19 cellular contexts compared by ENCODE assay signal in genomic region chr20:34093895-34094294, GRCh38. TPM values are rescaled to one million over a fixed set of nuclear protein-coding genes. Genes with fewer than 3 reads are reported as not detected.
DNase-seq lines count a peak whose midpoint lies in the region; TF ChIP-seq lines count a peak whose summit lies in the region.
"Had no signal": no experiment of that assay in that cellular context is flagged by ENCODE, and none has a peak within 500 bp of the region (broad histone marks: within the 10 kb centered on the region; RNA-seq: fewer than 3 reads in every experiment).

No MANE protein-coding gene starts in this region.

- H3K27me3 Mint-ChIP-seq in activated naive CD4-positive, alpha-beta T cell treated with anti-CD3 and anti-CD28 coated beads for 36 hours (ENCODE audit: low read depth) = no peaks in the 10 kb centered on the region
- H3K27me3 Mint-ChIP-seq in CD8-positive, alpha-beta memory T cell = no peaks in the 10 kb centered on the region
- peaks cover 0 to 2% (median 0%) of the 10 kb centered on the region in 3 donors for H3K27me3 Mint-ChIP-seq in immature natural killer cell (ENCODE audit: low read depth in 3 of 3)

- no peak overlapping the region for H3K4me3 Mint-ChIP-seq in activated naive CD4-positive, alpha-beta T cell treated with anti-CD3 and anti-CD28 coated beads for 36 hours
- no peak overlapping the region for H3K4me3 Mint-ChIP-seq in CD8-positive, alpha-beta memory T cell
- no peak overlapping the region for H3K4me3 Mint-ChIP-seq in immature natural killer cell
- H3K4me3 Mint-ChIP-seq: CD14-positive monocyte, GM23338 had no signal

- H3K27me3 ChIP-seq in CD8-positive, alpha-beta memory T cell (ENCODE audit: insufficient read depth, low read length, poor library complexity, severe bottlenecking) = no peaks in the 10 kb centered on the region
- H3K27me3 ChIP-seq in vagina = no peaks in the 10 kb centered on the region

- peak overlapping the region; percentile 11 for H3K27ac Mint-ChIP-seq in activated naive CD4-positive, alpha-beta T cell treated with anti-CD3 and anti-CD28 coated beads for 36 hours
- H3K27ac Mint-ChIP-seq in CD8-positive, alpha-beta memory T cell = peak overlapping the region in 5 of 8 donors; percentile 18 to 80 (median 30)
- peak overlapping the region in 4 of 6 donors; percentile 1 to 81 (median 46) for H3K27ac Mint-ChIP-seq in immature natural killer cell
- H3K27ac Mint-ChIP-seq: GM23338 had no signal

- H3K36me3 Mint-ChIP-seq in activated naive CD4-positive, alpha-beta T cell treated with anti-CD3 and anti-CD28 coated beads for 36 hours (ENCODE audit: low read depth) = peaks cover 69% of the 10 kb centered on the region
- peaks cover 8 to 91% (median 18%) of the 10 kb centered on the region in 3 donors for H3K36me3 Mint-ChIP-seq in CD8-positive, alpha-beta memory T cell
- peaks cover 0 to 66% (median 39%) of the 10 kb centered on the region in 3 donors for H3K36me3 Mint-ChIP-seq in immature natural killer cell

- TF ChIP-seq CTCF in VCaP (conservative IDR thresholded peaks at IDR 0.05) (no peak), vagina (IDR thresholded peaks at IDR 0.05) (no peak)

- CTCF ChIA-PET in activated naive CD4-positive, alpha-beta T cell treated with anti-CD3 and anti-CD28 coated beads for 36 hours (lab: Charles Lee) = interaction anchor here (0.7 to 1.0 kb wide), 2 partner anchors 30 to 36 kb away, joined by 3 read pairs; no protein-coding TSS in a partner anchor
- CTCF ChIA-PET in CD8-positive, alpha-beta memory T cell (lab: Charles Lee) = no interaction called here

- POLR2A ChIA-PET in CD8-positive, alpha-beta memory T cell (lab: Charles Lee) = no interaction called here

- peaks cover 49% of the 10 kb centered on the region for H3K36me3 ChIP-seq in CD8-positive, alpha-beta memory T cell (ENCODE audit: insufficient read depth, low read length)
- H3K36me3 ChIP-seq in vagina = peaks cover 0 to 83% of the 10 kb centered on the region in 2 donors

- no peaks in the 10 kb centered on the region for H3K9me3 ChIP-seq in CD8-positive, alpha-beta memory T cell (ENCODE audit: low read length)
- no peaks in the 10 kb centered on the region for H3K9me3 ChIP-seq in vagina

- H3K9me3 Mint-ChIP-seq in activated naive CD4-positive, alpha-beta T cell treated with anti-CD3 and anti-CD28 coated beads for 36 hours = no peaks in the 10 kb centered on the region
- H3K9me3 Mint-ChIP-seq in CD8-positive, alpha-beta memory T cell = no peaks in the 10 kb centered on the region
- H3K9me3 Mint-ChIP-seq in immature natural killer cell = no peaks in the 10 kb centered on the region
- H3K9me3 Mint-ChIP-seq: CD14-positive monocyte, GM23338 had no signal

- no peak for TF ChIP-seq POLR2A in vagina (IDR thresholded peaks at IDR 0.05)

- no peak overlapping the region for H3K4me3 ChIP-seq in CD8-positive, alpha-beta memory T cell (ENCODE audit: low read length)
- no peak overlapping the region for H3K4me3 ChIP-seq in vagina
- H3K4me3 ChIP-seq: GM23338 had no signal

- no peak overlapping the region for H3K27ac ChIP-seq in CD8-positive, alpha-beta memory T cell (ENCODE audit: low read depth, low read length)
- H3K27ac ChIP-seq in VCaP (peak overlapping the region; percentile 92; the same call in 1 of the 2 replicates), vagina (no peak overlapping the region)
- H3K27ac ChIP-seq: HL-60, RWPE1 had no signal

- H3K4me1 ChIP-seq in CD8-positive, alpha-beta memory T cell (ENCODE audit: insufficient read depth, low read length) = no peaks in the 10 kb centered on the region
- no peaks in the 10 kb centered on the region for H3K4me1 ChIP-seq in vagina

- DNase-seq in activated naive CD4-positive, alpha-beta T cell treated with anti-CD3 and anti-CD28 coated beads for 36 hours = no peak
- no peak for DNase-seq in activated naive CD4-positive, alpha-beta T cell treated with Interleukin-2 at 50 U/mL for 16 hours
- DNase-seq in CD8-positive, alpha-beta memory T cell = no peak
- DNase-seq in immature natural killer cell (no peak), NOMO-1 treated with dmso at 0.1 percent for 144 hours (lab: John Stamatoyannopoulos, UW; ENCODE audit: unreplicated experiment) (no peak), vagina (ENCODE audit: extremely low spot score in 2 of 2) (no peak)
- DNase-seq: ACHN, AML-193, Calu3, DMS53, NCI-H187 treated with DMSO at 0.1 percent for 48 hours, NCI-H345, NCI-H69, PC-3 had no signal

- peaks cover 5% of the 10 kb centered on the region for H3K4me1 Mint-ChIP-seq in activated naive CD4-positive, alpha-beta T cell treated with anti-CD3 and anti-CD28 coated beads for 36 hours (ENCODE audit: low read depth)
- peaks cover 4 to 24% (median 15%) of the 10 kb centered on the region in 3 donors for H3K4me1 Mint-ChIP-seq in CD8-positive, alpha-beta memory T cell
- H3K4me1 Mint-ChIP-seq in immature natural killer cell = peaks cover 0 to 12% of the 10 kb centered on the region in 2 donors
- H3K4me1 Mint-ChIP-seq: CD14-positive monocyte, GM23338 had no signal

- intact Hi-C loops in activated naive CD4-positive, alpha-beta T cell treated with anti-CD3 and anti-CD28 coated beads for 36 hours (cut with micrococcal nuclease) = no loop called here
- intact Hi-C loops in vagina (cut with DNase I) = no loop called here

RNA-seq across cellular contexts. Expression of gene EIF2S2, which starts 18.1 kb away (rescaled TPM):
- 100 to 1,000 TPM; 202 to 207 TPM for total RNA-seq in activated naive CD4-positive, alpha-beta T cell treated with anti-CD3 and anti-CD28 coated beads for 36 hours
- total RNA-seq in CD8-positive, alpha-beta memory T cell = 100 to 1,000 TPM; 128 to 130 TPM
- 24.2 TPM for polyA plus RNA-seq in CD8-positive, alpha-beta memory T cell
- polyA plus RNA-seq in immature natural killer cell = 10 to 100 TPM; 19.9 to 22.9 (median 20.7) TPM
- 34.6 TPM for total RNA-seq in vagina
